Comparison of ENCODE assay signal across 25 cellular contexts in genomic region chr2:160458718-160459453, GRCh38.
"Had no signal": no experiment of that assay in that cellular context is flagged by ENCODE, and none has a peak within 500 bp of the region (broad histone marks: within the 10 kb centered on the region; RNA-seq: fewer than 3 reads in every experiment).

No MANE protein-coding gene starts in this region.

- H3K4me1 ChIP-seq: colonic mucosa had no signal

- ATAC-seq: activated CD4-positive, alpha-beta T cell treated with anti-CD3 and anti-CD28 coated beads for 36 hours; activated CD8-positive, alpha-beta memory T cell treated with anti-CD3 and anti-CD28 coated beads, Interleukin-2, amount 10 ng/mL, durations not matched to agents 7 days and 5 days; activated CD8-positive, alpha-beta T cell treated with anti-CD3 and anti-CD28 coated beads, Interleukin-2, amount 10 ng/mL, durations not matched to agents 7 days and 5 days; heart left ventricle; left lung; natural killer cell had no signal

- H3K27me3 ChIP-seq: adrenal gland, cardiac muscle cell, colonic mucosa, heart left ventricle, left lung, spleen, testis had no signal

- H3K9me3 ChIP-seq: adrenal gland, colonic mucosa, heart left ventricle, left lung, spleen, testis had no signal

- DNase-seq: activated CD4-positive, alpha-beta T cell treated with anti-CD3 and anti-CD28 coated beads for 36 hours; activated CD4-positive, CD25-positive, alpha-beta regulatory T cell; activated CD8-positive, alpha-beta memory T cell treated with anti-CD3 and anti-CD28 coated beads, Interleukin-2, amount 10 ng/mL, durations not matched to agents 7 days and 5 days; activated CD8-positive, alpha-beta T cell treated with anti-CD3 and anti-CD28 coated beads, Interleukin-2, amount 10 ng/mL, durations not matched to agents 7 days and 5 days; activated naive CD4-positive, alpha-beta T cell treated with anti-CD3 and anti-CD28 coated beads for 36 hours; activated naive CD8-positive, alpha-beta T cell treated with anti-CD3 and anti-CD28 coated beads for 36 hours; activated T-cell treated with anti-CD3 and anti-CD28 coated beads, Interleukin-2, amount 50 U/mL, for 48 hours; adrenal gland; aorta; cerebellar nuclear complex; colonic mucosa; effector CD8-positive, alpha-beta T cell; foreskin fibroblast; heart left ventricle; kidney glomerular epithelial cell; left lung; mesendoderm; natural killer cell; retina; spleen; stimulated activated naive CD4-positive, alpha-beta T cell treated with Interleukin-2 at 50 U/mL for 16 hours; T-helper 1 cell; testis had no signal

- H3K36me3 ChIP-seq: adrenal gland, cardiac muscle cell, colonic mucosa, heart left ventricle, left lung, spleen had no signal

- H3K27ac ChIP-seq: adrenal gland, colonic mucosa, left lung, testis had no signal

- H3K4me3 ChIP-seq: adrenal gland, cardiac muscle cell, colonic mucosa, heart left ventricle, left lung, lung, spleen, testis had no signal
